Comparison of ENCODE assay signal across 33 cellular contexts in genomic region chr7:89023902-89024301, GRCh38.
"Had no signal": no experiment of that assay in that cellular context is flagged by ENCODE, and none has a peak within 500 bp of the region (broad histone marks: within the 10 kb centered on the region; RNA-seq: fewer than 3 reads in every experiment).

No MANE protein-coding gene starts in this region.

- H3K27ac ChIP-seq: epithelial cell of prostate, esophagus squamous epithelium, left ventricle myocardium inferior, neutrophil, thyroid gland, upper lobe of right lung had no signal

- H3K4me3 ChIP-seq: esophagus squamous epithelium, left ventricle myocardium inferior, mucosa of descending colon, smooth muscle cell, thyroid gland, upper lobe of right lung had no signal

- H3K4me1 ChIP-seq: esophagus squamous epithelium, left ventricle myocardium inferior, thyroid gland, upper lobe of right lung had no signal

- ATAC-seq: activated T-cell treated with anti-CD3 and anti-CD28 coated beads, Interleukin-2, amount 50 U/mL, for 4 hours; activated T-helper 17 cell treated with anti-CD3 and anti-CD28 coated beads, Interleukin-2, amount 50 U/mL, for 72 hours; mucosa of descending colon; sciatic nerve; stimulated activated memory B cell treated with anti-CD40 and anti-IgM and Interleukin-4, amounts not matched to agents 10 μg/mL and 1 μg/mL and 100 μg/mL, for 72 hours; stimulated activated naive CD8-positive, alpha-beta T cell treated with anti-CD3 and anti-CD28 coated beads, Interleukin-15, amount 100 ng/mL, for 72 hours; upper lobe of right lung had no signal

- DNase-seq: activated CD4-positive, alpha-beta memory T cell treated with anti-CD3 and anti-CD28 coated beads, Interleukin-2, amount 10 ng/mL, durations not matched to agents 7 days and 5 days; activated CD4-positive, alpha-beta T cell treated with anti-CD3 and anti-CD28 coated beads, Interleukin-2, amount 10 ng/mL, durations not matched to agents 24 days and 14 days; activated CD4-positive, CD25-positive, alpha-beta regulatory T cell treated with anti-CD3 and anti-CD28 coated beads, Interleukin-2, amount 50 U/mL, for 72 hours; activated gamma-delta T cell treated with Interleukin-2 at 50 U/mL for 16 hours; activated naive CD4-positive, alpha-beta T cell treated with anti-CD3 and anti-CD28 coated beads, Interleukin-2, amount 50 U/mL, for 16 hours; activated T-cell treated with anti-CD3 and anti-CD28 coated beads, Interleukin-2, amount 50 U/mL, for 4 hours; amniotic stem cell; dermis blood vessel endothelial cell; effector CD8-positive, alpha-beta T cell; esophagus squamous epithelium; glutamatergic neuron; islet precursor cell; left ventricle myocardium inferior; mucosa of descending colon; naive B cell; nephron progenitor cell; stimulated activated CD4-positive, alpha-beta T cell treated with anti-CD3 and anti-CD28 coated beads, Interleukin-1b, Interleukin-23, amount 100 ng/mL, for 48 hours; stimulated activated CD4-positive, alpha-beta T cell treated with anti-CD3 and anti-CD28 coated beads, Interleukin-4, amount 100 ng/mL, for 4 hours; stimulated activated CD8-positive, alpha-beta memory T cell treated with anti-CD3 and anti-CD28 coated beads, Interleukin-4, amount 100 ng/mL, for 48 hours; stimulated activated naive CD8-positive, alpha-beta T cell treated with anti-CD3 and anti-CD28 coated beads, Interleukin-15, amount 100 ng/mL, for 72 hours; substantia nigra; T-helper 2 cell; thyroid gland; upper lobe of right lung had no signal

- H3K9me3 ChIP-seq: esophagus squamous epithelium, mucosa of descending colon, neutrophil, thyroid gland, upper lobe of right lung had no signal

- H3K27me3 ChIP-seq: esophagus squamous epithelium, neutrophil, thyroid gland, upper lobe of right lung had no signal

- FAIRE-seq: bronchial epithelial cell, colon, endometrium had no signal

- H3K4me2 ChIP-seq: smooth muscle cell had no signal

- H3K36me3 ChIP-seq: esophagus squamous epithelium, left ventricle myocardium inferior, neutrophil, thyroid gland, upper lobe of right lung had no signal
